In the genomic region with DNA sequence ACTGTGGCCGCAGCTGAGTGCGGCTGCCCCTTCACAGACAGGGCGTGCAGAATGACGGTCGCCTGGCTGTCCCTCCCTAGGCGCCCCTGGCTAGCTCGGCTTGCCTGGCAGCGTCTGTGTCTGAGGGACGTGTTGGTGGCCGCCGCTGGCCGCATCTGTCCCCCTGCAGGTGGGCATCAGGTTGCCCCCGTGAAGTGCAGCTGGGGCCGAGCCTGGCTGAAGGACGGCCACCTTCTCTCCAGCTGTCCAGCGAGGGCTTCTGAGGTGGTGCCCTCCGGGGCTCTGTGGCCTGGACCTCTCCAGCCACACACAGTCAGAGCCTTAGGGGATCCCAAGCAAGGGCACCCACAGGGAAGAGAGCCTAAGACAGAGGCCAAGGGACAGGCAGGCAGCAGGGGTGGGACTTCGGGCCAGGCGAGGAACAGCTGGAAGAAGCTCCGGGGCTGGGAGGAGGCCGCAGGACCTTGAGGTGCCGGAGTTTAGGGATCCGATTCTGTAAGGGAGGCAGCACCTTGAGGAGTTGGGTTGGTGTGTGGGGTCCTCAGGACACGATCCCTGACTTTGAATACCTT, we compare ENCODE assay signal across 8 cellular contexts.
DNase-seq lines count a peak whose midpoint lies in the region; ATAC-seq, FAIRE-seq and TF ChIP-seq lines count a peak whose summit lies in the region.

No MANE protein-coding gene starts in this region.

- H3K36me3 Mint-ChIP-seq in IgD-negative memory B cell = peaks cover 2% of the 10 kb centered on the region
- no peaks in the 10 kb centered on the region for H3K36me3 Mint-ChIP-seq in naive thymus-derived CD4-positive, alpha-beta T cell

- ATAC-seq in naive thymus-derived CD4-positive, alpha-beta T cell = no peak
- ATAC-seq in GM21786 (IDR thresholded peaks at IDR 0.05; ENCODE audit: unreplicated experiment) = no peak

- peaks cover 0 to 3% (median 0%) of the 10 kb centered on the region in 3 donors for H3K4me1 Mint-ChIP-seq in IgD-negative memory B cell
- peaks cover 0 to 10% (median 1%) of the 10 kb centered on the region in 7 donors for H3K4me1 Mint-ChIP-seq in naive thymus-derived CD4-positive, alpha-beta T cell

- H3K27ac ChIP-seq in 22Rv1 (peak overlapping the region; percentile 48), duodenal mucosa (ENCODE audit: low read depth, low read length) (peak overlapping the region; percentile 77), WERI-Rb-1 (no peak overlapping the region)
- peak overlapping the region; percentile 63 for H3K27ac ChIP-seq in naive thymus-derived CD4-positive, alpha-beta T cell (ENCODE audit: low read depth, low read length)

- TF ChIP-seq CTCF in 22Rv1 (IDR thresholded peaks at IDR 0.05) = no peak
- TF ChIP-seq CTCF in WERI-Rb-1 (IDR thresholded peaks at IDR 0.05; ENCODE audit: low read depth, low read length) = no peak

- H3K27me3 ChIP-seq in duodenal mucosa (ENCODE audit: control insufficient read depth in 1 of 2, insufficient read depth in 2 of 2, low read length in 2 of 2) = no peaks in the 10 kb centered on the region
- H3K27me3 ChIP-seq in naive thymus-derived CD4-positive, alpha-beta T cell (ENCODE audit: control insufficient read depth in 2 of 2, insufficient read depth in 2 of 2, low read length in 2 of 2) = no peaks in the 10 kb centered on the region
- H3K27me3 ChIP-seq in WERI-Rb-1 (ENCODE audit: insufficient read depth, low read depth, severe bottlenecking) = no peaks in the 10 kb centered on the region

- peaks cover 2% of the 10 kb centered on the region for H3K27me3 Mint-ChIP-seq in IgD-negative memory B cell
- peaks cover 0 to 56% (median 0%) of the 10 kb centered on the region in 5 donors for H3K27me3 Mint-ChIP-seq in naive thymus-derived CD4-positive, alpha-beta T cell

- H3K9ac ChIP-seq in duodenal mucosa (ENCODE audit: low read depth in 1 of 2, low read length in 2 of 2) = peak overlapping the region; percentile 69 to 95

- H3K9me3 ChIP-seq in duodenal mucosa (ENCODE audit: control insufficient read depth in 1 of 2, low read length in 2 of 2) = no peaks in the 10 kb centered on the region
- no peaks in the 10 kb centered on the region for H3K9me3 ChIP-seq in naive thymus-derived CD4-positive, alpha-beta T cell (ENCODE audit: control insufficient read depth in 2 of 3, low read length in 3 of 3)
- H3K9me3 ChIP-seq in WERI-Rb-1 (ENCODE audit: severe bottlenecking) = no peaks in the 10 kb centered on the region

- peak in 1 of 9 donors; percentile 4 for DNase-seq in naive thymus-derived CD4-positive, alpha-beta T cell
- DNase-seq in GM19239 (ENCODE audit: insufficient read length, low spot score) = no peak
- no peak for DNase-seq in WERI-Rb-1
- DNase-seq in DMS79 (lab: John Stamatoyannopoulos, UW) = no peak

- POLR2A ChIA-PET in naive thymus-derived CD4-positive, alpha-beta T cell (lab: Charles Lee) = interaction anchor here (0.9 to 1.8 kb wide), 5 partner anchors 13 to 111 kb away, joined by 3 to 14 read pairs (median 3); a partner anchor contains a TSS

- peak overlapping the region; percentile 87 to 96 (median 94) for H3K4me3 Mint-ChIP-seq in IgD-negative memory B cell
- H3K4me3 Mint-ChIP-seq in naive thymus-derived CD4-positive, alpha-beta T cell = peak overlapping the region; percentile 81 to 92 (median 90)

- intact Hi-C loops in naive thymus-derived CD4-positive, alpha-beta T cell (cut with micrococcal nuclease) = loop anchor here (2.0 to 5.0 kb wide), 3 partner anchors 15 to 783 kb away; a partner anchor contains a TSS

- peaks cover 0 to 4% (median 2%) of the 10 kb centered on the region in 3 donors for H3K9me3 Mint-ChIP-seq in IgD-negative memory B cell
- H3K9me3 Mint-ChIP-seq in naive thymus-derived CD4-positive, alpha-beta T cell = peaks cover 0 to 4% (median 0%) of the 10 kb centered on the region in 11 donors

- peaks cover 5 to 15% of the 10 kb centered on the region in 2 donors for H3K4me1 ChIP-seq in duodenal mucosa (ENCODE audit: control insufficient read depth in 1 of 2, insufficient read depth in 2 of 2, low read length in 2 of 2)
- peaks cover 0 to 3% of the 10 kb centered on the region in 2 donors for H3K4me1 ChIP-seq in naive thymus-derived CD4-positive, alpha-beta T cell (ENCODE audit: control insufficient read depth in 2 of 2, insufficient read depth in 2 of 2, low read length in 2 of 2)

- FAIRE-seq in GM19239 (lab: Jason Lieb, UNC) = no peak

- no peaks in the 10 kb centered on the region for H3K36me3 ChIP-seq in duodenal mucosa (ENCODE audit: control insufficient read depth in 1 of 2, insufficient read depth in 2 of 2, low read length in 2 of 2)
- no peaks in the 10 kb centered on the region for H3K36me3 ChIP-seq in naive thymus-derived CD4-positive, alpha-beta T cell (ENCODE audit: control insufficient read depth in 2 of 3, insufficient read depth in 3 of 3, low read length in 3 of 3)
- H3K36me3 ChIP-seq in WERI-Rb-1 = no peaks in the 10 kb centered on the region

- CTCF ChIA-PET in naive thymus-derived CD4-positive, alpha-beta T cell (lab: Charles Lee) = interaction anchor here (1.1 kb wide), 1 partner anchor 30 kb away, joined by 3 read pairs; no protein-coding TSS in a partner anchor

- H3K27ac Mint-ChIP-seq in IgD-negative memory B cell = peak overlapping the region in 1 of 3 donors; percentile 96
- peak overlapping the region in 2 of 9 donors; percentile 70 to 76 for H3K27ac Mint-ChIP-seq in naive thymus-derived CD4-positive, alpha-beta T cell

- H3K4me3 ChIP-seq in duodenal mucosa (ENCODE audit: low read depth in 1 of 2, low read length in 2 of 2) (peak overlapping the region; percentile 74 to 81), WERI-Rb-1 (ENCODE audit: low read depth, low read length) (no peak overlapping the region)
- peak overlapping the region; percentile 70 for H3K4me3 ChIP-seq in naive thymus-derived CD4-positive, alpha-beta T cell (ENCODE audit: low read length)
